ENCODE assay signal across 8 cellular contexts in genomic region chr5:54902817-54903473, GRCh38.
DNase-seq lines count a peak whose midpoint lies in the region; ATAC-seq and TF ChIP-seq lines count a peak whose summit lies in the region.

No MANE protein-coding gene starts in this region.

- ATAC-seq in GM18870 (IDR thresholded peaks at IDR 0.05; ENCODE audit: unreplicated experiment) (peak; percentile 100), HG03060 (IDR thresholded peaks at IDR 0.05; ENCODE audit: low read depth, unreplicated experiment) (peak; percentile 99)

- DNase-seq in ACHN: peak; percentile 55
- peak; percentile 43 for DNase-seq in NK-92 treated with Interleukin-12 subunit alpha and Interleukin-12 subunit beta, amount 100 ng/mL, for 24 hours (lab: John Stamatoyannopoulos, UW)
- peak; percentile 76 for DNase-seq in fibroblast of villous mesenchyme (ENCODE audit: low read depth)
- no peak for DNase-seq in amniotic stem cell (lab: John Stamatoyannopoulos, UW)
- DNase-seq in GM10266 (ENCODE audit: extremely low spot score): no peak
- no peak for DNase-seq in erythroblast (lab: John Stamatoyannopoulos, UW)

- in situ Hi-C loops in ACHN (cut with HindIII; ENCODE audit: low pct_ligation_motif_present, low pct_unique_long_range_greater_than_20kb, low sequenced_read_pairs): no loop called here

- TF ChIP-seq POLR2A in erythroblast (IDR thresholded peaks at IDR 0.05; ENCODE audit: low read length): no peak

- no peak overlapping the region for H3K4me3 ChIP-seq in fibroblast of villous mesenchyme (ENCODE audit: low read depth, low read length)

- TF ChIP-seq CTCF in fibroblast of villous mesenchyme (IDR thresholded peaks at IDR 0.05; ENCODE audit: insufficient read depth, low read depth, low read length) (no peak), GM10266 (IDR thresholded peaks at IDR 0.05; ENCODE audit: control insufficient read depth, insufficient read depth, low read depth, missing control alignments) (no peak)

Comparison
In these comparisons a context has a peak if more than half of its experiments do, and no peak if none do; other contexts are left out.
1. DNase-seq: peak in ACHN (single experiment), NK-92 treated with Interleukin-12 subunit alpha and Interleukin-12 subunit beta, amount 100 ng/mL, for 24 hours (single experiment) and fibroblast of villous mesenchyme (single experiment); none in amniotic stem cell (single experiment), GM10266 (single experiment) and erythroblast (0 of 2).